1 cellular context compared by ENCODE assay signal in genomic region chr1:51924455-51924854, GRCh38.
TF ChIP-seq lines count a peak whose summit lies in the region.

No MANE protein-coding gene starts in this region.

TF ChIP-seq in SK-N-SH, 30 proteins besides CTCF, POLR2A, EP300 and RAD21 (continued from another document):
- TF ChIP-seq ZBTB33 (IDR thresholded peaks at IDR 0.05; ENCODE audit: borderline replicate concordance, low read depth): no peak
- peak; percentile 54 for TF ChIP-seq NFIC (IDR thresholded peaks at IDR 0.05; ENCODE audit: borderline replicate concordance)
- peak; percentile 64; the same call in 1 of the 2 replicates for TF ChIP-seq TEAD4 (IDR thresholded peaks at IDR 0.05; ENCODE audit: borderline replicate concordance, insufficient read depth)
- TF ChIP-seq TCF12 (IDR thresholded peaks at IDR 0.05): peak; percentile 49
- no peak for TF ChIP-seq TAF1 (IDR thresholded peaks at IDR 0.05; ENCODE audit: borderline replicate concordance, low read depth, low read length)
TF ChIP-seq in SK-N-SH: peak in this region for 6.
